In genomic region chr5:60682007-60682406, GRCh38 we compare ENCODE assay signal across 3 cellular contexts. TPM values are rescaled to one million over a fixed set of nuclear protein-coding genes. Genes with fewer than 3 reads are reported as not detected.
A peak's percentile ranks its signal among the peaks of the same experiment; 100 is the strongest.
DNase-seq lines count a peak whose midpoint lies in the region; ATAC-seq, FAIRE-seq and TF ChIP-seq lines count a peak whose summit lies in the region.
"Not testable (repeated sequence)": the region's sequence is repeated elsewhere in the genome, so short reads cannot be mapped to it uniquely, and the experiment has no call there.

No MANE protein-coding gene starts in this region.

- H3K36me3 Mint-ChIP-seq in activated CD4-positive, alpha-beta T cell treated with anti-CD3 and anti-CD28 coated beads, Interleukin-2, amount 10 ng/mL, durations not matched to agents 24 days and 14 days (ENCODE audit: low read depth), result peaks cover 37% of the 10 kb centered on the region

- not testable (repeated sequence) for H3K4me2 ChIP-seq in K562 (ENCODE audit: insufficient read depth, low read length)

- H3K4me1 ChIP-seq in HEK293 (ENCODE audit: control insufficient read depth, insufficient read depth, low read length); K562 (replicated peaks in 1 of 2; ENCODE audit: control insufficient read depth in 2 of 2, insufficient read depth in 2 of 2, low read length in 2 of 2): not testable (repeated sequence)

- not testable (repeated sequence) for TF ChIP-seq POLR2A in K562 (conservative IDR thresholded peaks at IDR 0.05)

- not testable (repeated sequence) for H2AFZ ChIP-seq in K562 (ENCODE audit: low read depth, low read length)

- peaks cover 8 to 20% of the 10 kb centered on the region in 2 experiments; a peak in 2 of 3 replicates for H3K36me3 ChIP-seq in HEK293 (ENCODE audit: control insufficient read depth in 2 of 2, insufficient read depth in 1 of 2, low read length in 2 of 2)
- peaks cover 30% of the 10 kb centered on the region for H3K36me3 ChIP-seq in K562 (ENCODE audit: control insufficient read depth, insufficient read depth, low read length)

- peak; percentile 15 for DNase-seq in activated CD4-positive, alpha-beta T cell treated with anti-CD3 and anti-CD28 coated beads, Interleukin-2, amount 10 ng/mL, durations not matched to agents 24 days and 14 days
- not testable (repeated sequence) for DNase-seq in K562 (ENCODE audit: extremely low read depth in 1 of 4, low spot score in 3 of 4)

- ATAC-seq in K562, result not testable (repeated sequence)

- WGBS in K562 (ENCODE audit: insufficient coverage, low coverage, missing lambda C conversion rate), result 67% methylated on average over 5 of the region's 5 CpGs

- not testable (repeated sequence) for H3K27ac ChIP-seq in HEK293 (ENCODE audit: extremely low read depth, low read depth, low read length); K562 (ENCODE audit: extremely low read depth, low read depth, low read length)

- not testable (repeated sequence) for H3K9me3 Mint-ChIP-seq in activated CD4-positive, alpha-beta T cell treated with anti-CD3 and anti-CD28 coated beads, Interleukin-2, amount 10 ng/mL, durations not matched to agents 24 days and 14 days

- TF ChIP-seq RAD21 in K562 (CRISPR knock-in tag; conservative IDR thresholded peaks at IDR 0.05 in 1 of 2, IDR thresholded peaks at IDR 0.05 in 1 of 2), result not testable (repeated sequence)

- H3K27me3 Mint-ChIP-seq in activated CD4-positive, alpha-beta T cell treated with anti-CD3 and anti-CD28 coated beads, Interleukin-2, amount 10 ng/mL, durations not matched to agents 24 days and 14 days, result not testable (repeated sequence)

- BruUV-seq in K562 (replicated peaks; lab: Mats Ljungman, UMichigan), result not testable (repeated sequence)

- H3K9me1 ChIP-seq in K562 (ENCODE audit: control insufficient read depth, insufficient read depth, low read length), result not testable (repeated sequence)

- intact Hi-C loops in activated CD4-positive, alpha-beta T cell treated with anti-CD3 and anti-CD28 coated beads, Interleukin-2, amount 10 ng/mL, durations not matched to agents 24 days and 14 days (cut with micrococcal nuclease); K562 (cut with micrococcal nuclease): not testable (repeated sequence)

- not testable (repeated sequence) for H3K4me3 ChIP-seq in HEK293 (ENCODE audit: low read depth, low read length); K562

- not testable (repeated sequence) for H3K27me3 ChIP-seq in K562 (ENCODE audit: control insufficient read depth in 2 of 2, insufficient read depth in 2 of 2, low read length in 2 of 2)

- POLR2A ChIA-PET in HEK293 (lab: Yijun Ruan, JAX); K562 (lab: Yijun Ruan, JAX): not testable (repeated sequence)

- not testable (repeated sequence) for H3K9ac ChIP-seq in K562 (ENCODE audit: insufficient read depth in 1 of 2, low read depth in 2 of 2, low read length in 2 of 2)

- in situ Hi-C loops in K562 (cut with MboI), result loop anchor here (25.0 kb wide), 1 partner anchor 255 kb away; the partner anchor contains the start of genes ERCC8 and NDUFAF2

- not testable (repeated sequence) for H3K4me3 Mint-ChIP-seq in activated CD4-positive, alpha-beta T cell treated with anti-CD3 and anti-CD28 coated beads, Interleukin-2, amount 10 ng/mL, durations not matched to agents 24 days and 14 days

- FAIRE-seq in K562 (lab: Jason Lieb, UNC), result not testable (repeated sequence)

- H3K9me3 ChIP-seq in HEK293 (ENCODE audit: control insufficient read depth, insufficient read depth, low read depth, low read length); K562 (replicated peaks; ENCODE audit: control insufficient read depth, insufficient read depth, low read depth, low read length): not testable (repeated sequence)

- H4K20me1 ChIP-seq in K562 (replicated peaks; ENCODE audit: control insufficient read depth, insufficient read depth, low read length), result not testable (repeated sequence)

- CTCF ChIA-PET in HEK293 (lab: Yijun Ruan, JAX); K562 (lab: Yijun Ruan, JAX; ENCODE audit: low intra/inter-chr PET ratio): not testable (repeated sequence)

- peaks cover 82% of the 10 kb centered on the region for H3K79me2 ChIP-seq in K562 (ENCODE audit: control insufficient read depth, insufficient read depth, low read length)

- peaks cover 18% of the 10 kb centered on the region for H3K4me1 Mint-ChIP-seq in activated CD4-positive, alpha-beta T cell treated with anti-CD3 and anti-CD28 coated beads, Interleukin-2, amount 10 ng/mL, durations not matched to agents 24 days and 14 days

- not testable (repeated sequence) for H3K27ac Mint-ChIP-seq in activated CD4-positive, alpha-beta T cell treated with anti-CD3 and anti-CD28 coated beads, Interleukin-2, amount 10 ng/mL, durations not matched to agents 24 days and 14 days

- not testable (repeated sequence) for TF ChIP-seq CTCF in HEK293 (tag by site-specific recombination; IDR thresholded peaks at IDR 0.05); K562 (IDR thresholded peaks at IDR 0.05 in 2 of 3, conservative IDR thresholded peaks at IDR 0.05 in 1 of 3; ENCODE audit: insufficient read depth in 2 of 3, low read depth in 1 of 3, low read length in 3 of 3)

- not testable (repeated sequence) for TF ChIP-seq EP300 in K562 (IDR thresholded peaks at IDR 0.05; ENCODE audit: low read length)

TF ChIP-seq in HEK293, 187 proteins besides CTCF, POLR2A, EP300 and RAD21 (continues in another document):
- 0 out of 2 replicates have a peak, but pooled peaks have one; percentile 25 for TF ChIP-seq ZNF280D (tag by site-specific recombination; IDR thresholded peaks at IDR 0.05)

TF ChIP-seq in K562, 482 proteins besides CTCF, POLR2A, EP300 and RAD21:
- peak; percentile 61 for TF ChIP-seq ZNF146 (CRISPR knock-in tag; IDR thresholded peaks at IDR 0.05; ENCODE audit: unreplicated experiment)

RNA-seq across cellular contexts. Expression of gene DEPDC1B, which starts 18.0 kb away (rescaled TPM):
- 19.8 and 20.5 TPM in 2 replicates for total RNA-seq in activated CD4-positive, alpha-beta T cell treated with anti-CD3 and anti-CD28 coated beads, Interleukin-2, amount 10 ng/mL, durations not matched to agents 24 days and 14 days
- 36.2 and 58.4 TPM in 2 replicates for total RNA-seq in K562 (2011; cell fraction: chromatin; rRNA removed; ENCODE audit: low replicate concordance)
- 22.7 and 25.7 TPM in 2 replicates for total RNA-seq in K562 (2011; cell fraction: nucleolus; rRNA removed)
- 32.1 and 35.7 TPM in 2 replicates for total RNA-seq in K562 (2011; cell fraction: nucleoplasm; rRNA removed)
- total RNA-seq in K562 (2014; rRNA removed), result 33.2 and 39.1 TPM in 2 replicates
- total RNA-seq in K562 (2014; rRNA removed; fragmentation: Illumina TruSeq; extraction: Trizol), result 45.7 and 54.6 TPM in 2 replicates
- total RNA-seq in K562 (2015; rRNA removed; fragmentation: Illumina TruSeq; extraction: Trizol), result 35.1 and 36.0 TPM in 2 replicates
- 41.6 and 43.2 TPM in 2 replicates for total RNA-seq in K562 (2021)
- 63.2 and 67.2 TPM in 2 replicates for polyA plus RNA-seq in K562 (2011; rRNA removed)
- polyA plus RNA-seq in K562 (2011; cell fraction: cytosol; rRNA removed), result 19.3 and 34.2 TPM in 2 replicates
- polyA plus RNA-seq in K562 (2011; cell fraction: nucleus; rRNA removed), result 31.1 and 51.3 TPM in 2 replicates
- 28.8 and 31.0 TPM in 2 replicates for polyA plus RNA-seq in K562 (2012)
- polyA plus RNA-seq in K562 (2014; fragmentation: Illumina TruSeq; extraction: Trizol), result 47.6 and 53.1 TPM in 2 replicates
- 10 to 100 TPM; 44.5 to 44.6 TPM for polyA plus RNA-seq in K562 (2014; fragmentation: Nextera tagmentation; extraction: Ambion mirVana)
- polyA plus RNA-seq in K562 (2014; rRNA removed), result 43.3 and 46.1 TPM in 2 replicates
- polyA minus RNA-seq in K562 (2011; rRNA and poly(A)+ RNA removed), result 64.3 and 84.3 TPM in 2 replicates
- polyA minus RNA-seq in K562 (2011; cell fraction: cytosol; rRNA and poly(A)+ RNA removed), result 28.2 and 32.4 TPM in 2 replicates
- polyA minus RNA-seq in K562 (2011; cell fraction: nucleus; rRNA and poly(A)+ RNA removed), result 47.0 and 86.0 TPM in 2 replicates
